In genomic region chr1:3026581-3027511, GRCh38 we compare ENCODE assay signal across 26 cellular contexts. TPM values are rescaled to one million over a fixed set of nuclear protein-coding genes. Genes with fewer than 3 reads are reported as not detected.
"Had no signal": no experiment of that assay in that cellular context is flagged by ENCODE, and none has a peak within 500 bp of the region (broad histone marks: within the 10 kb centered on the region; RNA-seq: fewer than 3 reads in every experiment).

No MANE protein-coding gene starts in this region.

- H3K4me3 ChIP-seq: breast epithelium, coronary artery, esophagus squamous epithelium, gastrocnemius medialis, lower lobe of right lung, neural progenitor cell, prostate gland, right atrium auricular region, thyroid gland, uterus had no signal

- ATAC-seq: gastrocnemius medialis; lower lobe of right lung; stimulated activated naive CD8-positive, alpha-beta T cell treated with anti-CD3 and anti-CD28 coated beads, Interleukin-15, Interleukin-2, amounts not matched to agents 100 U/mL and 50 U/mL, for 24 hours; WTC11 had no signal

- H3K27ac ChIP-seq: breast epithelium, coronary artery, esophagus squamous epithelium, gastrocnemius medialis, lower lobe of right lung, neural progenitor cell, prostate gland, right atrium auricular region, thyroid gland, uterus had no signal

- H2AFZ ChIP-seq: neural progenitor cell had no signal

- H3K36me3 ChIP-seq: breast epithelium, esophagus squamous epithelium, gastrocnemius medialis, lower lobe of right lung, neural progenitor cell, prostate gland, right atrium auricular region, thyroid gland, uterus had no signal

- H3K27me3 ChIP-seq: neural progenitor cell, right atrium auricular region, thyroid gland had no signal

- H3K4me2 ChIP-seq: neural progenitor cell had no signal

- H3K9me3 ChIP-seq: esophagus squamous epithelium, gastrocnemius medialis, lower lobe of right lung, prostate gland, right atrium auricular region, thyroid gland, uterus had no signal

- H3K9ac ChIP-seq: neural progenitor cell had no signal

- H3K4me1 ChIP-seq: breast epithelium, esophagus squamous epithelium, gastrocnemius medialis, lower lobe of right lung, neural progenitor cell, prostate gland, right atrium auricular region, thyroid gland, uterus had no signal

- DNase-seq: activated CD4-positive, alpha-beta memory T cell treated with anti-CD3 and anti-CD28 coated beads for 36 hours; activated CD4-positive, alpha-beta T cell treated with anti-CD3 and anti-CD28 coated beads for 48 hours; activated gamma-delta T cell treated with Interleukin-2 at 50 U/mL for 16 hours; activated naive CD8-positive, alpha-beta T cell treated with anti-CD3 and anti-CD28 coated beads, Interleukin-2, amount 10 ng/mL, durations not matched to agents 7 days and 5 days; amniotic stem cell; esophagus squamous epithelium; gastrocnemius medialis; islet precursor cell; lower lobe of right lung; mesendoderm; naive B cell; stimulated activated CD4-positive, alpha-beta T cell treated with anti-CD3 and anti-CD28 coated beads, Interleukin-12 subunit alpha, Interleukin-12 subunit beta, amount 100 ng/mL, for 4 hours; stimulated activated CD4-positive, alpha-beta T cell treated with anti-CD3 and anti-CD28 coated beads, Interleukin-4, amount 100 ng/mL, for 4 hours; stimulated activated naive CD8-positive, alpha-beta T cell treated with anti-CD3 and anti-CD28 coated beads, Interleukin-15, Interleukin-2, amounts not matched to agents 100 U/mL and 50 U/mL, for 24 hours; T1000; thyroid gland; uterus had no signal

RNA-seq across cellular contexts. Expression of gene ACTRT2, which starts 5.6 kb away (rescaled TPM):
- total RNA-seq: activated CD4-positive, alpha-beta memory T cell treated with anti-CD3 and anti-CD28 coated beads for 36 hours; activated naive CD8-positive, alpha-beta T cell treated with anti-CD3 and anti-CD28 coated beads, Interleukin-2, amount 10 ng/mL, durations not matched to agents 7 days and 5 days; breast epithelium; esophagus squamous epithelium; gastrocnemius medialis; lower lobe of right lung; mucosa of gallbladder; osteocyte; right atrium auricular region; subcutaneous adipose tissue; uterus; WTC11 had no signal

RNA-seq across cellular contexts. Expression of gene PRDM16, which starts 42.2 kb away (rescaled TPM):
- total RNA-seq: activated CD4-positive, alpha-beta memory T cell treated with anti-CD3 and anti-CD28 coated beads for 36 hours; activated naive CD8-positive, alpha-beta T cell treated with anti-CD3 and anti-CD28 coated beads, Interleukin-2, amount 10 ng/mL, durations not matched to agents 7 days and 5 days had no signal
